1 cellular context compared by ENCODE assay signal in the genomic region with DNA sequence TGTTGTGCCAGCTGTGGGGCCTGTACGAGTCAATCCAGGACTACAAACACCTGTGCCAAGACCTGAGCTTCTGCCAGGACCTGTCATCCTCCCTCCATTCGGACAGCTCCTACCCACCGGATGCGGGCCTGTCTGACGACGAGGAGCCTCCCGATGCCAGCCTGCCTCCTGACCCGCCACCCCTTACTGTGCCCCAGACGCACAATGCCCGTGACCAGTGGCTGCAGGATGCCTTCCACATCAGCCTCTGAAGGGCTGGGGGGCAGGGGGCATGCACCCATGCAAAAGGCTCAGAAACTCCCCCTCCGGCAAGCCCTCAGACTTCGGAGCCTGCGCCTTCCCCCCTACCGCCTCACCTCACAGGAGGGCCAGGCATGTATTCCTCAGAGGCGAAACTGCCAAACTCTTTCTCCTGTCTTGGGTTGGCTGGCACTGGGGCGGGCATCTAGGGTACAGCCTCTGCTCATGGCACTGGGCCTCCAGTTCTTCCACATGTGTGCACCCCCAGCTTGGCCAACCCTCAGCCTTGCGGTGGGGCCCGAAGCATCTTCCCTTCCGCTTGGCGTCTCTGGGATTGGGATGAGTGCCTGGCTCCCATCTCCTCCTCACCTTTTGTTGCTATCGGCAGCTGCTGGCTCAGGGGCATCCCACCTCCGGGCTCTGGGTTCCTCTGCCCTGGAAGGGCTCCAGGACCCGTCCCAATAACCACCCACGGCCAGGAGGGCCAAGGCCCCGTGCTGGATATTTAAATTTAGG.
TF ChIP-seq lines count a peak whose summit lies in the region.

No MANE protein-coding gene starts in this region.

TF ChIP-seq in WTC11, 78 proteins besides CTCF, POLR2A, EP300 and RAD21 (continued from another document):
- TF ChIP-seq, protein P1, sequence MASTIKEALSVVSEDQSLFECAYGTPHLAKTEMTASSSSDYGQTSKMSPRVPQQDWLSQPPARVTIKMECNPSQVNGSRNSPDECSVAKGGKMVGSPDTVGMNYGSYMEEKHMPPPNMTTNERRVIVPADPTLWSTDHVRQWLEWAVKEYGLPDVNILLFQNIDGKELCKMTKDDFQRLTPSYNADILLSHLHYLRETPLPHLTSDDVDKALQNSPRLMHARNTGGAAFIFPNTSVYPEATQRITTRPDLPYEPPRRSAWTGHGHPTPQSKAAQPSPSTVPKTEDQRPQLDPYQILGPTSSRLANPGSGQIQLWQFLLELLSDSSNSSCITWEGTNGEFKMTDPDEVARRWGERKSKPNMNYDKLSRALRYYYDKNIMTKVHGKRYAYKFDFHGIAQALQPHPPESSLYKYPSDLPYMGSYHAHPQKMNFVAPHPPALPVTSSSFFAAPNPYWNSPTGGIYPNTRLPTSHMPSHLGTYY (CRISPR knock-in tag; IDR thresholded peaks at IDR 0.05), result no peak
- TF ChIP-seq, protein P2, sequence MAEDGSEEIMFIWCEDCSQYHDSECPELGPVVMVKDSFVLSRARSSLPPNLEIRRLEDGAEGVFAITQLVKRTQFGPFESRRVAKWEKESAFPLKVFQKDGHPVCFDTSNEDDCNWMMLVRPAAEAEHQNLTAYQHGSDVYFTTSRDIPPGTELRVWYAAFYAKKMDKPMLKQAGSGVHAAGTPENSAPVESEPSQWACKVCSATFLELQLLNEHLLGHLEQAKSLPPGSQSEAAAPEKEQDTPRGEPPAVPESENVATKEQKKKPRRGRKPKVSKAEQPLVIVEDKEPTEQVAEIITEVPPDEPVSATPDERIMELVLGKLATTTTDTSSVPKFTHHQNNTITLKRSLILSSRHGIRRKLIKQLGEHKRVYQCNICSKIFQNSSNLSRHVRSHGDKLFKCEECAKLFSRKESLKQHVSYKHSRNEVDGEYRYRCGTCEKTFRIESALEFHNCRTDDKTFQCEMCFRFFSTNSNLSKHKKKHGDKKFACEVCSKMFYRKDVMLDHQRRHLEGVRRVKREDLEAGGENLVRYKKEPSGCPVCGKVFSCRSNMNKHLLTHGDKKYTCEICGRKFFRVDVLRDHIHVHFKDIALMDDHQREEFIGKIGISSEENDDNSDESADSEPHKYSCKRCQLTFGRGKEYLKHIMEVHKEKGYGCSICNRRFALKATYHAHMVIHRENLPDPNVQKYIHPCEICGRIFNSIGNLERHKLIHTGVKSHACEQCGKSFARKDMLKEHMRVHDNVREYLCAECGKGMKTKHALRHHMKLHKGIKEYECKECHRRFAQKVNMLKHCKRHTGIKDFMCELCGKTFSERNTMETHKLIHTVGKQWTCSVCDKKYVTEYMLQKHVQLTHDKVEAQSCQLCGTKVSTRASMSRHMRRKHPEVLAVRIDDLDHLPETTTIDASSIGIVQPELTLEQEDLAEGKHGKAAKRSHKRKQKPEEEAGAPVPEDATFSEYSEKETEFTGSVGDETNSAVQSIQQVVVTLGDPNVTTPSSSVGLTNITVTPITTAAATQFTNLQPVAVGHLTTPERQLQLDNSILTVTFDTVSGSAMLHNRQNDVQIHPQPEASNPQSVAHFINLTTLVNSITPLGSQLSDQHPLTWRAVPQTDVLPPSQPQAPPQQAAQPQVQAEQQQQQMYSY (CRISPR knock-in tag; IDR thresholded peaks at IDR 0.05), result no peak
- TF ChIP-seq ZBTB21 (CRISPR knock-in tag; IDR thresholded peaks at IDR 0.05; ENCODE audit: borderline replicate concordance), result no peak
- TF ChIP-seq MYBL2 (CRISPR knock-in tag; IDR thresholded peaks at IDR 0.05), result no peak
- no peak for TF ChIP-seq NFE2L1 (CRISPR knock-in tag; IDR thresholded peaks at IDR 0.05)
- TF ChIP-seq, protein P3, sequence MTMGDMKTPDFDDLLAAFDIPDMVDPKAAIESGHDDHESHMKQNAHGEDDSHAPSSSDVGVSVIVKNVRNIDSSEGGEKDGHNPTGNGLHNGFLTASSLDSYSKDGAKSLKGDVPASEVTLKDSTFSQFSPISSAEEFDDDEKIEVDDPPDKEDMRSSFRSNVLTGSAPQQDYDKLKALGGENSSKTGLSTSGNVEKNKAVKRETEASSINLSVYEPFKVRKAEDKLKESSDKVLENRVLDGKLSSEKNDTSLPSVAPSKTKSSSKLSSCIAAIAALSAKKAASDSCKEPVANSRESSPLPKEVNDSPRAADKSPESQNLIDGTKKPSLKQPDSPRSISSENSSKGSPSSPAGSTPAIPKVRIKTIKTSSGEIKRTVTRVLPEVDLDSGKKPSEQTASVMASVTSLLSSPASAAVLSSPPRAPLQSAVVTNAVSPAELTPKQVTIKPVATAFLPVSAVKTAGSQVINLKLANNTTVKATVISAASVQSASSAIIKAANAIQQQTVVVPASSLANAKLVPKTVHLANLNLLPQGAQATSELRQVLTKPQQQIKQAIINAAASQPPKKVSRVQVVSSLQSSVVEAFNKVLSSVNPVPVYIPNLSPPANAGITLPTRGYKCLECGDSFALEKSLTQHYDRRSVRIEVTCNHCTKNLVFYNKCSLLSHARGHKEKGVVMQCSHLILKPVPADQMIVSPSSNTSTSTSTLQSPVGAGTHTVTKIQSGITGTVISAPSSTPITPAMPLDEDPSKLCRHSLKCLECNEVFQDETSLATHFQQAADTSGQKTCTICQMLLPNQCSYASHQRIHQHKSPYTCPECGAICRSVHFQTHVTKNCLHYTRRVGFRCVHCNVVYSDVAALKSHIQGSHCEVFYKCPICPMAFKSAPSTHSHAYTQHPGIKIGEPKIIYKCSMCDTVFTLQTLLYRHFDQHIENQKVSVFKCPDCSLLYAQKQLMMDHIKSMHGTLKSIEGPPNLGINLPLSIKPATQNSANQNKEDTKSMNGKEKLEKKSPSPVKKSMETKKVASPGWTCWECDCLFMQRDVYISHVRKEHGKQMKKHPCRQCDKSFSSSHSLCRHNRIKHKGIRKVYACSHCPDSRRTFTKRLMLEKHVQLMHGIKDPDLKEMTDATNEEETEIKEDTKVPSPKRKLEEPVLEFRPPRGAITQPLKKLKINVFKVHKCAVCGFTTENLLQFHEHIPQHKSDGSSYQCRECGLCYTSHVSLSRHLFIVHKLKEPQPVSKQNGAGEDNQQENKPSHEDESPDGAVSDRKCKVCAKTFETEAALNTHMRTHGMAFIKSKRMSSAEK (CRISPR knock-in tag; IDR thresholded peaks at IDR 0.05; ENCODE audit: borderline replicate concordance), result no peak
- TF ChIP-seq, protein P4, sequence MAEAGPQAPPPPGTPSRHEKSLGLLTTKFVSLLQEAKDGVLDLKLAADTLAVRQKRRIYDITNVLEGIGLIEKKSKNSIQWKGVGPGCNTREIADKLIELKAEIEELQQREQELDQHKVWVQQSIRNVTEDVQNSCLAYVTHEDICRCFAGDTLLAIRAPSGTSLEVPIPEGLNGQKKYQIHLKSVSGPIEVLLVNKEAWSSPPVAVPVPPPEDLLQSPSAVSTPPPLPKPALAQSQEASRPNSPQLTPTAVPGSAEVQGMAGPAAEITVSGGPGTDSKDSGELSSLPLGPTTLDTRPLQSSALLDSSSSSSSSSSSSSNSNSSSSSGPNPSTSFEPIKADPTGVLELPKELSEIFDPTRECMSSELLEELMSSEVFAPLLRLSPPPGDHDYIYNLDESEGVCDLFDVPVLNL (CRISPR knock-in tag; IDR thresholded peaks at IDR 0.05; ENCODE audit: borderline replicate concordance, low read depth), result no peak
- TF ChIP-seq KAT7 (CRISPR knock-in tag; IDR thresholded peaks at IDR 0.05; ENCODE audit: borderline replicate concordance), result no peak
- TF ChIP-seq, protein P5, sequence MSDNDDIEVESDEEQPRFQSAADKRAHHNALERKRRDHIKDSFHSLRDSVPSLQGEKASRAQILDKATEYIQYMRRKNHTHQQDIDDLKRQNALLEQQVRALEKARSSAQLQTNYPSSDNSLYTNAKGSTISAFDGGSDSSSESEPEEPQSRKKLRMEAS (CRISPR knock-in tag; IDR thresholded peaks at IDR 0.05), result no peak
- TF ChIP-seq, protein P6, sequence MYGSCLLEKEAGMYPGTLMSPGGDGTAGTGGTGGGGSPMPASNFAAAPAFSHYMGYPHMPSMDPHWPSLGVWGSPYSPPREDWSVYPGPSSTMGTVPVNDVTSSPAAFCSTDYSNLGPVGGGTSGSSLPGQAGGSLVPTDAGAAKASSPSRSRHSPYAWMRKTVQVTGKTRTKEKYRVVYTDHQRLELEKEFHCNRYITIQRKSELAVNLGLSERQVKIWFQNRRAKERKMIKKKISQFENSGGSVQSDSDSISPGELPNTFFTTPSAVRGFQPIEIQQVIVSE (CRISPR knock-in tag; IDR thresholded peaks at IDR 0.05; ENCODE audit: borderline replicate concordance), result no peak
- TF ChIP-seq NR2C2 (CRISPR knock-in tag; IDR thresholded peaks at IDR 0.05), result no peak
- TF ChIP-seq TEAD4 (CRISPR knock-in tag; IDR thresholded peaks at IDR 0.05), result no peak
